Comparison of ENCODE assay signal across 1 cellular context in the genomic region with DNA sequence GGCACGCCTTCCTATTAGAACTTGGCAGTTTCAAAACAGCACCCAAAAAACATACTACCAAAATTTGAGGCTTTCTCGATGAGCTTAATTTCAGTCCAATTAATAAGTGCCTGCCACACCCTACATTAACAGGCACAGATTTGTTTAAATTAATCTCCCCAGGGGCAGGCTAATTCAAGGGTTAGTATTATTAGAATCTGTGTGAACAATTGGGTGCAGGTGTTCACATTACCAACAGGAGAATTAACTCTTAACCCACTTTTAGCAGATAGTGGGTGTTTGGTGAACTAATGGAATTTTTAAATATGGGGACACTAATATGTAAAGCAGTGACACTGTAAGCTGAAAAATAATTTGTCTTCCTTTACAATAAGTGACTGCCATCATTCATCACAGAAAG.
TF ChIP-seq lines count a peak whose summit lies in the region.

No MANE protein-coding gene starts in this region.

TF ChIP-seq in K562, 482 proteins besides CTCF, POLR2A, EP300 and RAD21:
- TF ChIP-seq, protein P1, sequence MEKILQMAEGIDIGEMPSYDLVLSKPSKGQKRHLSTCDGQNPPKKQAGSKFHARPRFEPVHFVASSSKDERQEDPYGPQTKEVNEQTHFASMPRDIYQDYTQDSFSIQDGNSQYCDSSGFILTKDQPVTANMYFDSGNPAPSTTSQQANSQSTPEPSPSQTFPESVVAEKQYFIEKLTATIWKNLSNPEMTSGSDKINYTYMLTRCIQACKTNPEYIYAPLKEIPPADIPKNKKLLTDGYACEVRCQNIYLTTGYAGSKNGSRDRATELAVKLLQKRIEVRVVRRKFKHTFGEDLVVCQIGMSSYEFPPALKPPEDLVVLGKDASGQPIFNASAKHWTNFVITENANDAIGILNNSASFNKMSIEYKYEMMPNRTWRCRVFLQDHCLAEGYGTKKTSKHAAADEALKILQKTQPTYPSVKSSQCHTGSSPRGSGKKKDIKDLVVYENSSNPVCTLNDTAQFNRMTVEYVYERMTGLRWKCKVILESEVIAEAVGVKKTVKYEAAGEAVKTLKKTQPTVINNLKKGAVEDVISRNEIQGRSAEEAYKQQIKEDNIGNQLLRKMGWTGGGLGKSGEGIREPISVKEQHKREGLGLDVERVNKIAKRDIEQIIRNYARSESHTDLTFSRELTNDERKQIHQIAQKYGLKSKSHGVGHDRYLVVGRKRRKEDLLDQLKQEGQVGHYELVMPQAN (IDR thresholded peaks at IDR 0.05; ENCODE audit: borderline replicate concordance) = no peak
- TF ChIP-seq ZZZ3 (IDR thresholded peaks at IDR 0.05) (no peak), NR2C1 (IDR thresholded peaks at IDR 0.05) (no peak), NR2C1 (tag; IDR thresholded peaks at IDR 0.05) (no peak), HOXB6 (CRISPR knock-in tag; IDR thresholded peaks at IDR 0.05; ENCODE audit: borderline replicate concordance) (no peak), HDAC1 (IDR thresholded peaks at IDR 0.05) (no peak), RBM22 (IDR thresholded peaks at IDR 0.05; ENCODE audit: low read depth, low read length, poor library complexity, severe bottlenecking) (no peak), U2AF1 (optimal IDR thresholded peaks at IDR 0.05; ENCODE audit: low read depth, low read length) (no peak), JUND (IDR thresholded peaks at IDR 0.05; ENCODE audit: borderline replicate concordance, low read depth, low read length) (no peak), JUND (tag; IDR thresholded peaks at IDR 0.05; ENCODE audit: borderline replicate concordance, low read depth, low read length) (no peak), POLR2G (IDR thresholded peaks at IDR 0.05; ENCODE audit: low read depth, low read length) (no peak), CCAR2 (IDR thresholded peaks at IDR 0.05; ENCODE audit: low read depth, low read length) (no peak), TEAD4 (IDR thresholded peaks at IDR 0.05; ENCODE audit: low read length) (no peak), TEAD4 (CRISPR knock-in tag; IDR thresholded peaks at IDR 0.05; ENCODE audit: borderline replicate concordance) (no peak), TBL1XR1 (IDR thresholded peaks at IDR 0.05; ENCODE audit: low read length in 2 of 2) (no peak), ZNF586 (CRISPR knock-in tag; conservative IDR thresholded peaks at IDR 0.05) (no peak)
- TF ChIP-seq, protein P2, sequence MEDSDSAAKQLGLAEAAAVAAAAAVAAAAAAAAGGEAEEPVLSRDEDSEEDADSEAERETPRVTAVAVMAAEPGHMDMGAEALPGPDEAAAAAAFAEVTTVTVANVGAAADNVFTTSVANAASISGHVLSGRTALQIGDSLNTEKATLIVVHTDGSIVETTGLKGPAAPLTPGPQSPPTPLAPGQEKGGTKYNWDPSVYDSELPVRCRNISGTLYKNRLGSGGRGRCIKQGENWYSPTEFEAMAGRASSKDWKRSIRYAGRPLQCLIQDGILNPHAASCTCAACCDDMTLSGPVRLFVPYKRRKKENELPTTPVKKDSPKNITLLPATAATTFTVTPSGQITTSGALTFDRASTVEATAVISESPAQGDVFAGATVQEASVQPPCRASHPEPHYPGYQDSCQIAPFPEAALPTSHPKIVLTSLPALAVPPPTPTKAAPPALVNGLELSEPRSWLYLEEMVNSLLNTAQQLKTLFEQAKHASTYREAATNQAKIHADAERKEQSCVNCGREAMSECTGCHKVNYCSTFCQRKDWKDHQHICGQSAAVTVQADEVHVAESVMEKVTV (CRISPR knock-in tag; IDR thresholded peaks at IDR 0.05) = no peak
- TF ChIP-seq, protein P3, sequence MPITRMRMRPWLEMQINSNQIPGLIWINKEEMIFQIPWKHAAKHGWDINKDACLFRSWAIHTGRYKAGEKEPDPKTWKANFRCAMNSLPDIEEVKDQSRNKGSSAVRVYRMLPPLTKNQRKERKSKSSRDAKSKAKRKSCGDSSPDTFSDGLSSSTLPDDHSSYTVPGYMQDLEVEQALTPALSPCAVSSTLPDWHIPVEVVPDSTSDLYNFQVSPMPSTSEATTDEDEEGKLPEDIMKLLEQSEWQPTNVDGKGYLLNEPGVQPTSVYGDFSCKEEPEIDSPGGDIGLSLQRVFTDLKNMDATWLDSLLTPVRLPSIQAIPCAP (CRISPR knock-in tag; IDR thresholded peaks at IDR 0.05; ENCODE audit: borderline replicate concordance) = no peak
